In the genomic region with DNA sequence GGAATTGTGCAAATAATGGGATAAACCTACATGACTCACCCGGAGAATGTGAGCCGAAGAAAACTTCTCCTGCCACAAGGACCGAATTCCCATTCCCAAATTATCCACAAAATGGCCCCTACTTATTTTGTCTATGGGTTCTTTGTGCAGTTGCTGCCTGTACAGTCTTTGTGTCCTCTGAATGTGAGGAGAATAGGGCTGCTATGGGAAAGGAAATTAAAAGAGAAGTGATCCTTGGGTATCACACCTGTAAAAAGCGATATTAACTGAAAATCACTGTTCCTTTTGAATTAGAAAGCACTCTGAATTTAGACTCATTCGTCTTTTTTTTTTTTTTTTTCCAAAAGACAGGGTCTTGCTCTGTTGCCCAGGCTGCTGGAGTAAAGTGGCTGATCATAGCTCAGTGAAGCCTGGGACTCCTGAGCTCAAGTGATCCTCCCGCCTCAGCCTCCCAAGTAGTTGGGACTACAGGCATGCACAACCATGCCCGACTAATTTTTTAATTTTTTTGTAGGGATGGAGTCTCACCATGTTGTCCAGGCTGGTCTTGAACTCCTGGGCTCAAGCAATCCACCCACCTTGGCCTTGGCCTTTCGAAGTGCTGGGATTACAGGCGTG, we compare ENCODE assay signal across 8 cellular contexts. TPM values are rescaled to one million over a fixed set of nuclear protein-coding genes. Genes with fewer than 3 reads are reported as not detected.
A peak's percentile ranks its signal among the peaks of the same experiment; 100 is the strongest.
DNase-seq lines count a peak whose midpoint lies in the region; ATAC-seq and TF ChIP-seq lines count a peak whose summit lies in the region.

No MANE protein-coding gene starts in this region.

- peak overlapping the region; percentile 96 for H3K27ac ChIP-seq in substantia nigra (ENCODE audit: low read depth, low read length, poor library complexity, severe bottlenecking)

- peak overlapping the region; percentile 79 for H3K4me3 Mint-ChIP-seq in activated T-helper 17 cell treated with anti-CD3 and anti-CD28 coated beads, Interleukin-2, amount 50 U/mL, for 72 hours
- peak overlapping the region; percentile 65 to 87 (median 80) for H3K4me3 Mint-ChIP-seq in immature natural killer cell

- H3K36me3 Mint-ChIP-seq in activated T-helper 17 cell treated with anti-CD3 and anti-CD28 coated beads, Interleukin-2, amount 50 U/mL, for 72 hours (ENCODE audit: low read depth) = no peaks in the 10 kb centered on the region
- H3K36me3 Mint-ChIP-seq in immature natural killer cell = no peaks in the 10 kb centered on the region

- peaks cover 5% of the 10 kb centered on the region for H3K4me1 Mint-ChIP-seq in activated T-helper 17 cell treated with anti-CD3 and anti-CD28 coated beads, Interleukin-2, amount 50 U/mL, for 72 hours
- peaks cover 33 to 43% of the 10 kb centered on the region in 2 donors for H3K4me1 Mint-ChIP-seq in immature natural killer cell

- H3K9me3 Mint-ChIP-seq in activated T-helper 17 cell treated with anti-CD3 and anti-CD28 coated beads, Interleukin-2, amount 50 U/mL, for 72 hours = no peaks in the 10 kb centered on the region
- H3K9me3 Mint-ChIP-seq in immature natural killer cell = no peaks in the 10 kb centered on the region

- no peak for TF ChIP-seq POLR2A in erythroblast (IDR thresholded peaks at IDR 0.05; ENCODE audit: low read length)

- peak; percentile 43 for DNase-seq in NCI-H526 treated with DMSO at 0.1 percent for 48 hours (lab: John Stamatoyannopoulos, UW)
- no peak for DNase-seq in NCI-H526 (lab: John Stamatoyannopoulos, UW)
- DNase-seq in immature natural killer cell = no peak
- DNase-seq in substantia nigra (lab: John Stamatoyannopoulos, UW) = no peak
- DNase-seq in NCI-H510A treated with DMSO at 0.1 percent for 48 hours (lab: John Stamatoyannopoulos, UW) = no peak
- DNase-seq in erythroblast (lab: John Stamatoyannopoulos, UW) = no peak
- DNase-seq in medulla oblongata (ENCODE audit: extremely low spot score) = no peak

- no peak overlapping the region for H3K27ac Mint-ChIP-seq in activated T-helper 17 cell treated with anti-CD3 and anti-CD28 coated beads, Interleukin-2, amount 50 U/mL, for 72 hours
- peak overlapping the region; percentile 55 to 96 (median 84) for H3K27ac Mint-ChIP-seq in immature natural killer cell

- H3K27me3 Mint-ChIP-seq in activated T-helper 17 cell treated with anti-CD3 and anti-CD28 coated beads, Interleukin-2, amount 50 U/mL, for 72 hours = no peaks in the 10 kb centered on the region
- H3K27me3 Mint-ChIP-seq in immature natural killer cell (ENCODE audit: low read depth in 3 of 3) = peaks cover 2 to 13% (median 4%) of the 10 kb centered on the region in 3 donors

- no peak for ATAC-seq in activated T-helper 17 cell treated with anti-CD3 and anti-CD28 coated beads, Interleukin-2, amount 50 U/mL, for 72 hours (replicated peaks)

RNA-seq across cellular contexts. Expression of a gene that starts 45.4 kb away (rescaled TPM):
- 10 to 100 TPM; 16.0 to 19.5 TPM for total RNA-seq in activated T-helper 17 cell treated with anti-CD3 and anti-CD28 coated beads, Interleukin-2, amount 50 U/mL, for 72 hours
- 10 to 100 TPM; 47.1 to 68.6 (median 48.5) TPM for polyA plus RNA-seq in immature natural killer cell

RNA-seq across cellular contexts. Expression of a gene that starts 47.5 kb away (rescaled TPM):
- total RNA-seq in activated T-helper 17 cell treated with anti-CD3 and anti-CD28 coated beads, Interleukin-2, amount 50 U/mL, for 72 hours = 1 to 10 TPM; 1.4 to 2.0 TPM
- not detected for polyA plus RNA-seq in immature natural killer cell
